ENCODE assay signal across 24 cellular contexts in genomic region chr14:74962493-74962892, GRCh38. TPM values are rescaled to one million over a fixed set of nuclear protein-coding genes. Genes with fewer than 3 reads are reported as not detected.
DNase-seq lines count a peak whose midpoint lies in the region; ATAC-seq and TF ChIP-seq lines count a peak whose summit lies in the region.
"Had no signal": no experiment of that assay in that cellular context is flagged by ENCODE, and none has a peak within 500 bp of the region (broad histone marks: within the 10 kb centered on the region; RNA-seq: fewer than 3 reads in every experiment).

No MANE protein-coding gene starts in this region.

- no peak for TF ChIP-seq CTCF in type B pancreatic cell (conservative IDR thresholded peaks at IDR 0.05)

- no peaks in the 10 kb centered on the region for H3K9me3 Mint-ChIP-seq in activated T-helper 17 cell treated with anti-CD3 and anti-CD28 coated beads, Interleukin-2, amount 50 U/mL, for 72 hours
- no peaks in the 10 kb centered on the region for H3K9me3 Mint-ChIP-seq in stimulated activated effector memory CD8-positive, alpha-beta T cell treated with anti-CD3 and anti-CD28 coated beads, Interleukin-12 subunit alpha, Interleukin-12 subunit beta, amount 100 ng/mL, for 72 hours
- H3K9me3 Mint-ChIP-seq in type B pancreatic cell = no peaks in the 10 kb centered on the region
- H3K9me3 Mint-ChIP-seq in activated T-cell treated with anti-CD3 and anti-CD28 coated beads, Interleukin-2, amount 50 U/mL, for 4 hours = no peaks in the 10 kb centered on the region
- H3K9me3 Mint-ChIP-seq: immature natural killer cell had no signal

- no peak overlapping the region for H3K4me3 Mint-ChIP-seq in activated T-helper 17 cell treated with anti-CD3 and anti-CD28 coated beads, Interleukin-2, amount 50 U/mL, for 72 hours
- H3K4me3 Mint-ChIP-seq in stimulated activated effector memory CD8-positive, alpha-beta T cell treated with anti-CD3 and anti-CD28 coated beads, Interleukin-12 subunit alpha, Interleukin-12 subunit beta, amount 100 ng/mL, for 72 hours = no peak overlapping the region
- no peak overlapping the region for H3K4me3 Mint-ChIP-seq in type B pancreatic cell
- H3K4me3 Mint-ChIP-seq in activated T-cell treated with anti-CD3 and anti-CD28 coated beads, Interleukin-2, amount 50 U/mL, for 4 hours = no peak overlapping the region
- H3K4me3 Mint-ChIP-seq: activated CD8-positive, alpha-beta memory T cell treated with anti-CD3 and anti-CD28 coated beads, Interleukin-2, amount 10 ng/mL, durations not matched to agents 7 days and 5 days; immature natural killer cell had no signal

- no peaks in the 10 kb centered on the region for H3K36me3 Mint-ChIP-seq in activated T-helper 17 cell treated with anti-CD3 and anti-CD28 coated beads, Interleukin-2, amount 50 U/mL, for 72 hours (ENCODE audit: low read depth)
- no peaks in the 10 kb centered on the region for H3K36me3 Mint-ChIP-seq in stimulated activated effector memory CD8-positive, alpha-beta T cell treated with anti-CD3 and anti-CD28 coated beads, Interleukin-12 subunit alpha, Interleukin-12 subunit beta, amount 100 ng/mL, for 72 hours
- H3K36me3 Mint-ChIP-seq in type B pancreatic cell = no peaks in the 10 kb centered on the region
- no peaks in the 10 kb centered on the region for H3K36me3 Mint-ChIP-seq in activated T-cell treated with anti-CD3 and anti-CD28 coated beads, Interleukin-2, amount 50 U/mL, for 4 hours (ENCODE audit: insufficient read depth)
- H3K36me3 Mint-ChIP-seq: activated CD8-positive, alpha-beta memory T cell treated with anti-CD3 and anti-CD28 coated beads, Interleukin-2, amount 10 ng/mL, durations not matched to agents 7 days and 5 days; immature natural killer cell had no signal

- peaks cover 8% of the 10 kb centered on the region for H3K27me3 Mint-ChIP-seq in activated T-helper 17 cell treated with anti-CD3 and anti-CD28 coated beads, Interleukin-2, amount 50 U/mL, for 72 hours
- peaks cover 13% of the 10 kb centered on the region for H3K27me3 Mint-ChIP-seq in type B pancreatic cell
- H3K27me3 Mint-ChIP-seq in activated T-cell treated with anti-CD3 and anti-CD28 coated beads, Interleukin-2, amount 50 U/mL, for 4 hours (ENCODE audit: low read depth) = peaks cover 4% of the 10 kb centered on the region

- peaks cover 4% of the 10 kb centered on the region for H3K4me1 Mint-ChIP-seq in activated T-helper 17 cell treated with anti-CD3 and anti-CD28 coated beads, Interleukin-2, amount 50 U/mL, for 72 hours
- peaks cover 19% of the 10 kb centered on the region for H3K4me1 Mint-ChIP-seq in stimulated activated effector memory CD8-positive, alpha-beta T cell treated with anti-CD3 and anti-CD28 coated beads, Interleukin-12 subunit alpha, Interleukin-12 subunit beta, amount 100 ng/mL, for 72 hours
- H3K4me1 Mint-ChIP-seq in type B pancreatic cell (ENCODE audit: unreplicated experiment) = peaks cover 36% of the 10 kb centered on the region
- H3K4me1 Mint-ChIP-seq in activated T-cell treated with anti-CD3 and anti-CD28 coated beads, Interleukin-2, amount 50 U/mL, for 4 hours (ENCODE audit: low read depth) = no peaks in the 10 kb centered on the region
- H3K4me1 Mint-ChIP-seq: immature natural killer cell had no signal

- H3K27ac Mint-ChIP-seq in activated T-helper 17 cell treated with anti-CD3 and anti-CD28 coated beads, Interleukin-2, amount 50 U/mL, for 72 hours = peak overlapping the region; percentile 53
- H3K27ac Mint-ChIP-seq in stimulated activated effector memory CD8-positive, alpha-beta T cell treated with anti-CD3 and anti-CD28 coated beads, Interleukin-12 subunit alpha, Interleukin-12 subunit beta, amount 100 ng/mL, for 72 hours = peak overlapping the region; percentile 55
- H3K27ac Mint-ChIP-seq in type B pancreatic cell = no peak overlapping the region
- H3K27ac Mint-ChIP-seq: activated CD8-positive, alpha-beta memory T cell treated with anti-CD3 and anti-CD28 coated beads, Interleukin-2, amount 10 ng/mL, durations not matched to agents 7 days and 5 days; immature natural killer cell had no signal

- DNase-seq in SIG-M5 treated with dmso at 0.1 percent for 504 hours (lab: John Stamatoyannopoulos, UW; ENCODE audit: unreplicated experiment) = peak; percentile 57
- DNase-seq in SIG-M5 (lab: John Stamatoyannopoulos, UW) = no peak
- peak; percentile 62 to 71 for DNase-seq in NOMO-1 (lab: John Stamatoyannopoulos, UW; ENCODE audit: unreplicated experiment in 2 of 2)
- DNase-seq in stimulated activated effector memory CD8-positive, alpha-beta T cell treated with anti-CD3 and anti-CD28 coated beads, Interleukin-12 subunit alpha, Interleukin-12 subunit beta, amount 100 ng/mL, for 72 hours (ENCODE audit: low spot score in 2 of 2) = no peak
- no peak for DNase-seq in type B pancreatic cell (ENCODE audit: extremely low spot score, unreplicated experiment)
- no peak for DNase-seq in hepatic stellate cell (ENCODE audit: low spot score)
- DNase-seq in activated T-cell treated with anti-CD3 and anti-CD28 coated beads, Interleukin-2, amount 50 U/mL, for 4 hours = no peak
- DNase-seq: activated CD4-positive, alpha-beta T cell treated with anti-CD3 and anti-CD28 coated beads for 1 hour; activated CD8-positive, alpha-beta memory T cell treated with anti-CD3 and anti-CD28 coated beads, Interleukin-2, amount 10 ng/mL, durations not matched to agents 7 days and 5 days; activated gamma-delta T cell; amygdala; C1 segment of cervical spinal cord; central memory CD4-positive, alpha-beta T cell; DMS79; glutamatergic neuron; immature natural killer cell; IMR-90; mammary epithelial cell; NCI-H1105 treated with DMSO at 0.1 percent for 48 hours; NCI-H526 treated with DMSO at 0.1 percent for 48 hours; Peyer's patch; stimulated activated naive CD4-positive, alpha-beta T cell treated with Interleukin-2 at 50 U/mL for 16 hours; T-helper 1 cell had no signal

- ATAC-seq in activated T-helper 17 cell treated with anti-CD3 and anti-CD28 coated beads, Interleukin-2, amount 50 U/mL, for 72 hours (replicated peaks) = no peak
- no peak for ATAC-seq in stimulated activated effector memory CD8-positive, alpha-beta T cell treated with anti-CD3 and anti-CD28 coated beads, Interleukin-12 subunit alpha, Interleukin-12 subunit beta, amount 100 ng/mL, for 72 hours
- ATAC-seq in activated T-cell treated with anti-CD3 and anti-CD28 coated beads, Interleukin-2, amount 50 U/mL, for 4 hours = no peak
- ATAC-seq: activated CD8-positive, alpha-beta memory T cell treated with anti-CD3 and anti-CD28 coated beads, Interleukin-2, amount 10 ng/mL, durations not matched to agents 7 days and 5 days had no signal

RNA-seq across cellular contexts. Expression of gene PGF, which starts 7.1 kb away (rescaled TPM):
- total RNA-seq in activated T-helper 17 cell treated with anti-CD3 and anti-CD28 coated beads, Interleukin-2, amount 50 U/mL, for 72 hours = under 1 TPM; 0.40 to 0.48 TPM
- total RNA-seq in type B pancreatic cell (ENCODE audit: low replicate concordance) = 8.4 and 16.8 TPM in 2 replicates
- under 1 TPM; 0.18 to 0.38 (median 0.18) TPM for total RNA-seq in activated T-cell treated with anti-CD3 and anti-CD28 coated beads, Interleukin-2, amount 50 U/mL, for 4 hours

RNA-seq across cellular contexts. Expression of gene RPS6KL1, which starts 39.4 kb away (rescaled TPM):
- 1 to 10 TPM in 1 of 2 donors, under 1 TPM in 1; 0.79 to 3.2 TPM for total RNA-seq in activated T-helper 17 cell treated with anti-CD3 and anti-CD28 coated beads, Interleukin-2, amount 50 U/mL, for 72 hours
- total RNA-seq in type B pancreatic cell (ENCODE audit: low replicate concordance) = 5.3 and 7.5 TPM in 2 replicates
- total RNA-seq in activated T-cell treated with anti-CD3 and anti-CD28 coated beads, Interleukin-2, amount 50 U/mL, for 4 hours = 10 to 100 TPM; 13.2 to 20.7 (median 17.3) TPM

RNA-seq across cellular contexts. Expression of gene EIF2B2, which starts 40.2 kb away (rescaled TPM):
- 10 to 100 TPM; 27.4 to 44.3 TPM for total RNA-seq in activated T-helper 17 cell treated with anti-CD3 and anti-CD28 coated beads, Interleukin-2, amount 50 U/mL, for 72 hours
- 36.5 and 45.0 TPM in 2 replicates for total RNA-seq in type B pancreatic cell (ENCODE audit: low replicate concordance)
- 10 to 100 TPM; 61.2 to 69.4 (median 66.0) TPM for total RNA-seq in activated T-cell treated with anti-CD3 and anti-CD28 coated beads, Interleukin-2, amount 50 U/mL, for 4 hours

Comparison
In these comparisons a context has a peak if more than half of its experiments do, and no peak if none do; other contexts are left out.
1. DNase-seq: peak in SIG-M5 treated with dmso at 0.1 percent for 504 hours (single experiment) and NOMO-1 (2 of 2); none in SIG-M5 (single experiment), stimulated activated effector memory CD8-positive, alpha-beta T cell treated with anti-CD3 and anti-CD28 coated beads, Interleukin-12 subunit alpha, Interleukin-12 subunit beta, amount 100 ng/mL, for 72 hours (0 of 2), type B pancreatic cell (single experiment), hepatic stellate cell (single experiment) and activated T-cell treated with anti-CD3 and anti-CD28 coated beads, Interleukin-2, amount 50 U/mL, for 4 hours (single experiment).